ENCODE assay signal across 13 cellular contexts in the genomic region with DNA sequence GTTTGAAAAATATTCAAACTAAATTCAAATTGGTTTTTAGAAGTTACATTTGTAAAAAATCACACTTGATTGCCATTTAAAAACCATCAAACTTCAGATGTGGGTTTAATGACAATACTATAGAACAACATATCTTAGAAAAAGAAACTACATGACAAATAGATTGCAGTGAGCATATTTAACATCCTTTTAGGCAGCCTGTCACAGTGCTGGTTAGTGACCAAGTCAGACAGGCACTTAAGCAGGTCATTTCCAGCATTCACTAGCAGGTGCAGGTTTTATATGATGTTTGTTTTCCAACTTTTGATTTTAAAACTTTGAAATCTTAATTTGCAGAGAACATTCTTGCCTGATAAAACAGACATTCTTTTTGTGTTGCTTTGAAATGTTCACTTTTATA.
DNase-seq lines count a peak whose midpoint lies in the region; ATAC-seq and TF ChIP-seq lines count a peak whose summit lies in the region.
"Had no signal": no experiment of that assay in that cellular context is flagged by ENCODE, and none has a peak within 500 bp of the region (broad histone marks: within the 10 kb centered on the region; RNA-seq: fewer than 3 reads in every experiment).

No MANE protein-coding gene starts in this region.

- no peak for TF ChIP-seq CTCF in dorsolateral prefrontal cortex (IDR thresholded peaks at IDR 0.05 in 54 of 56, conservative IDR thresholded peaks at IDR 0.05 in 2 of 56; ENCODE audit: low read depth in 1 of 56, partially characterized antibody in 56 of 56)
- TF ChIP-seq CTCF in psoas muscle (IDR thresholded peaks at IDR 0.05), result no peak
- TF ChIP-seq CTCF in WERI-Rb-1 (IDR thresholded peaks at IDR 0.05; ENCODE audit: low read depth, low read length), result no peak

- H3K4me3 Mint-ChIP-seq in CD4-positive, CD25-positive, alpha-beta regulatory T cell, result peak overlapping the region; percentile 11 to 73 (median 56)
- H3K4me3 Mint-ChIP-seq: mesothelial cell of epicardium had no signal

- peaks cover 11% of the 10 kb centered on the region for H3K36me3 ChIP-seq in CD4-positive, CD25-positive, alpha-beta regulatory T cell (ENCODE audit: control insufficient read depth, insufficient read depth, low read length)
- H3K36me3 ChIP-seq in psoas muscle (ENCODE audit: insufficient read depth in 1 of 2, low read depth in 1 of 2), result no peaks in the 10 kb centered on the region
- no peaks in the 10 kb centered on the region for H3K36me3 ChIP-seq in WERI-Rb-1
- H3K36me3 ChIP-seq: adrenal gland had no signal

- peaks cover 22% of the 10 kb centered on the region for H3K36me3 Mint-ChIP-seq in CD4-positive, CD25-positive, alpha-beta regulatory T cell
- H3K36me3 Mint-ChIP-seq: mesothelial cell of epicardium had no signal

- peak in 2 of 3 donors; percentile 12 to 26 for DNase-seq in CD4-positive, CD25-positive, alpha-beta regulatory T cell
- DNase-seq in dorsolateral prefrontal cortex (no peak), psoas muscle (no peak), SK-N-DZ (ENCODE audit: low spot score) (no peak), NCI-H510A (lab: John Stamatoyannopoulos, UW) (no peak), NCI-H187 (lab: John Stamatoyannopoulos, UW) (no peak), WERI-Rb-1 (no peak)
- DNase-seq: activated CD4-positive, CD25-positive, alpha-beta regulatory T cell treated with anti-CD3 and anti-CD28 coated beads, Interleukin-2, amount 50 U/mL, for 72 hours; adrenal gland; glutamatergic neuron; NCI-H446 had no signal

- H3K4me1 ChIP-seq in CD4-positive, CD25-positive, alpha-beta regulatory T cell (ENCODE audit: control insufficient read depth, insufficient read depth, low read length, poor library complexity, severe bottlenecking), result peaks cover 76% of the 10 kb centered on the region
- peaks cover 79% of the 10 kb centered on the region for H3K4me1 ChIP-seq in psoas muscle

- no peaks in the 10 kb centered on the region for H3K27me3 Mint-ChIP-seq in CD4-positive, CD25-positive, alpha-beta regulatory T cell

- no peaks in the 10 kb centered on the region for H3K27me3 ChIP-seq in CD4-positive, CD25-positive, alpha-beta regulatory T cell (ENCODE audit: control insufficient read depth, insufficient read depth, low read length)
- H3K27me3 ChIP-seq in dorsolateral prefrontal cortex, result no peaks in the 10 kb centered on the region
- H3K27me3 ChIP-seq in psoas muscle (ENCODE audit: insufficient read depth in 3 of 3, low read length in 2 of 3), result no peaks in the 10 kb centered on the region
- no peaks in the 10 kb centered on the region for H3K27me3 ChIP-seq in WERI-Rb-1 (ENCODE audit: insufficient read depth, low read depth, severe bottlenecking)
- H3K27me3 ChIP-seq: adrenal gland had no signal

- H3K27ac Mint-ChIP-seq in CD4-positive, CD25-positive, alpha-beta regulatory T cell, result peak overlapping the region; percentile 26 to 79 (median 54)
- H3K27ac Mint-ChIP-seq: mesothelial cell of epicardium had no signal

- H3K4me3 ChIP-seq in CD4-positive, CD25-positive, alpha-beta regulatory T cell (ENCODE audit: low read depth, low read length), result peak overlapping the region; percentile 52
- H3K4me3 ChIP-seq in dorsolateral prefrontal cortex, result peak overlapping the region in 23 of 59 donors; percentile 1 to 63 (median 17)
- H3K4me3 ChIP-seq in psoas muscle, result peak overlapping the region; percentile 61
- no peak overlapping the region for H3K4me3 ChIP-seq in WERI-Rb-1 (ENCODE audit: low read depth, low read length)
- H3K4me3 ChIP-seq: adrenal gland had no signal

- peak; percentile 52 to 57 for ATAC-seq in CD4-positive, CD25-positive, alpha-beta regulatory T cell (ENCODE audit: low read depth in 2 of 2)
- ATAC-seq in GM18868 (IDR thresholded peaks at IDR 0.05; ENCODE audit: unreplicated experiment) (peak; percentile 30), psoas muscle (peak in 3 of 4 donors; percentile 52 to 65 (median 58))

- H3K9me3 ChIP-seq in CD4-positive, CD25-positive, alpha-beta regulatory T cell (ENCODE audit: control insufficient read depth in 2 of 2, low read length in 2 of 2), result no peaks in the 10 kb centered on the region
- H3K9me3 ChIP-seq in psoas muscle, result no peaks in the 10 kb centered on the region
- no peaks in the 10 kb centered on the region for H3K9me3 ChIP-seq in WERI-Rb-1 (ENCODE audit: severe bottlenecking)
- H3K9me3 ChIP-seq: adrenal gland had no signal

- H3K4me1 Mint-ChIP-seq in CD4-positive, CD25-positive, alpha-beta regulatory T cell, result peaks cover 56 to 94% (median 72%) of the 10 kb centered on the region in 4 donors

- intact Hi-C loops in dorsolateral prefrontal cortex (cut with DNase I), result loop anchor here (5.0 to 10.0 kb wide), 3 partner anchors 60 to 120 kb away; a partner anchor contains a TSS
- intact Hi-C loops in psoas muscle (cut with DNase I), result loop anchor here in 1 of 2 donors (5.0 kb wide), 1 partner anchor 117 kb away; a partner anchor contains a TSS

- no peaks in the 10 kb centered on the region for H3K9me3 Mint-ChIP-seq in CD4-positive, CD25-positive, alpha-beta regulatory T cell
- H3K9me3 Mint-ChIP-seq: mesothelial cell of epicardium had no signal

- peak overlapping the region; percentile 56 for H3K27ac ChIP-seq in CD4-positive, CD25-positive, alpha-beta regulatory T cell (ENCODE audit: insufficient read depth, low read length, poor library complexity, severe bottlenecking)
- H3K27ac ChIP-seq in dorsolateral prefrontal cortex, result peak overlapping the region in 57 of 59 donors; percentile 8 to 94 (median 84)
- peak overlapping the region; percentile 82 for H3K27ac ChIP-seq in psoas muscle
- H3K27ac ChIP-seq in WERI-Rb-1, result no peak overlapping the region
- H3K27ac ChIP-seq: adrenal gland had no signal

Comparison
In these comparisons a context has a peak if more than half of its experiments do, and no peak if none do; other contexts are left out.
1. DNase-seq: peak in CD4-positive, CD25-positive, alpha-beta regulatory T cell (2 of 3); none in dorsolateral prefrontal cortex (0 of 10), psoas muscle (0 of 2), SK-N-DZ (single experiment), NCI-H510A (single experiment), NCI-H187 (0 of 2) and WERI-Rb-1 (single experiment).
2. Peak in every context shown above with its lines, with median percentiles within 50 percentile points of each other: ATAC-seq.